26 cellular contexts compared by ENCODE assay signal in the genomic region with DNA sequence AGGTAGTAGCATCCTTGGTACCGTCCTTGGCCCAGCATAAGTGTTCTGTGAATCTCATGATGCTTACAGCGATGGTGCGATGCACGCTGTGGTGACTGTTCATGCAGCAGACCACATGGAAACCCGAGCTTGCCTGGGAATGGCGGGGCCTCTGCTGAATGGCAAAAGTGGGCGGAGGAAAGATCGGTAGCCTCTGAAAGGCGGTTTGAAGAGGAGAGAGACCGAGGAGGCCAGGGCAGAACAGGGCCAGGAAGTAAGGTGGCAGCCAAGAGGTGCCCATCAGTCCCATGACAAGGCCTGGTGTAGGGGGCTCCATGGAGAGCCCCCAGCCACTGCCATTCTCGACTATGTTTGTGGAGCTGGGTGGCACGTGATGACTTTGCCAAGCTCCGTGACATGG. TPM values are rescaled to one million over a fixed set of nuclear protein-coding genes. Genes with fewer than 3 reads are reported as not detected.
DNase-seq lines count a peak whose midpoint lies in the region; ATAC-seq and TF ChIP-seq lines count a peak whose summit lies in the region.
"Had no signal": no experiment of that assay in that cellular context is flagged by ENCODE, and none has a peak within 500 bp of the region (broad histone marks: within the 10 kb centered on the region; RNA-seq: fewer than 3 reads in every experiment).

No MANE protein-coding gene starts in this region.

- H3K4me1 ChIP-seq in thyroid gland: no peaks in the 10 kb centered on the region

- H3K36me3 Mint-ChIP-seq in activated naive CD8-positive, alpha-beta T cell treated with anti-CD3 and anti-CD28 coated beads for 36 hours: no peaks in the 10 kb centered on the region
- no peaks in the 10 kb centered on the region for H3K36me3 Mint-ChIP-seq in activated naive CD8-positive, alpha-beta T cell treated with anti-CD3 and anti-CD28 coated beads, Interleukin-2, amount 50 U/mL, for 24 hours (ENCODE audit: low read depth)
- no peaks in the 10 kb centered on the region for H3K36me3 Mint-ChIP-seq in CD14-positive monocyte
- no peaks in the 10 kb centered on the region for H3K36me3 Mint-ChIP-seq in chondrocyte (ENCODE audit: low read depth)
- H3K36me3 Mint-ChIP-seq: CD4-positive, CD25-positive, alpha-beta regulatory T cell had no signal

- WGBS in thyroid gland, 2 donors: 81% methylated on average over 12 to 13 of the region's 13 CpGs

- DNase-seq in activated naive CD8-positive, alpha-beta T cell treated with anti-CD3 and anti-CD28 coated beads for 36 hours: no peak
- DNase-seq in activated naive CD8-positive, alpha-beta T cell treated with anti-CD3 and anti-CD28 coated beads, Interleukin-2, amount 50 U/mL, for 24 hours: no peak
- DNase-seq in CD14-positive monocyte (ENCODE audit: low spot score): peak; percentile 33
- peak; percentile 77 for DNase-seq in chondrocyte (ENCODE audit: low spot score)
- DNase-seq in posterior vena cava (ENCODE audit: low spot score): peak; percentile 41
- no peak for DNase-seq in NCI-H1930 (lab: John Stamatoyannopoulos, UW)
- DNase-seq in thyroid gland: no peak
- DNase-seq: CD4-positive, CD25-positive, alpha-beta regulatory T cell; DMS153; DND-41; GOT3; KBM-7; MV-4-11; NCI-H1105; NCI-H1436 treated with DMSO at 0.1 percent for 48 hours; NCI-H187 treated with DMSO at 0.1 percent for 48 hours; NCI-H446 treated with DMSO at 0.1 percent for 48 hours; NCI-H526; NCI-H82; RPMI8226; SIG-M5 had no signal

- H3K4me1 Mint-ChIP-seq in activated naive CD8-positive, alpha-beta T cell treated with anti-CD3 and anti-CD28 coated beads for 36 hours: peaks cover 13% of the 10 kb centered on the region
- peaks cover 16% of the 10 kb centered on the region for H3K4me1 Mint-ChIP-seq in activated naive CD8-positive, alpha-beta T cell treated with anti-CD3 and anti-CD28 coated beads, Interleukin-2, amount 50 U/mL, for 24 hours
- peaks cover 8% of the 10 kb centered on the region for H3K4me1 Mint-ChIP-seq in CD14-positive monocyte
- H3K4me1 Mint-ChIP-seq in chondrocyte (ENCODE audit: low read depth): no peaks in the 10 kb centered on the region
- H3K4me1 Mint-ChIP-seq: CD4-positive, CD25-positive, alpha-beta regulatory T cell had no signal

- H3K9me3 Mint-ChIP-seq in activated naive CD8-positive, alpha-beta T cell treated with anti-CD3 and anti-CD28 coated beads for 36 hours: no peaks in the 10 kb centered on the region
- no peaks in the 10 kb centered on the region for H3K9me3 Mint-ChIP-seq in activated naive CD8-positive, alpha-beta T cell treated with anti-CD3 and anti-CD28 coated beads, Interleukin-2, amount 50 U/mL, for 24 hours
- H3K9me3 Mint-ChIP-seq in CD14-positive monocyte: peaks cover 0 to 2% (median 0%) of the 10 kb centered on the region in 7 donors
- H3K9me3 Mint-ChIP-seq in chondrocyte (ENCODE audit: low read depth): no peaks in the 10 kb centered on the region
- H3K9me3 Mint-ChIP-seq: CD4-positive, CD25-positive, alpha-beta regulatory T cell had no signal

- no peak overlapping the region for H3K4me3 ChIP-seq in thyroid gland (replicated peaks in 1 of 3)

- TF ChIP-seq CTCF in CD14-positive monocyte (IDR thresholded peaks at IDR 0.05) (no peak), chondrocyte (IDR thresholded peaks at IDR 0.05) (no peak), thyroid gland (IDR thresholded peaks at IDR 0.05) (no peak)

- no peak overlapping the region for H3K27ac ChIP-seq in thyroid gland

- H3K9me3 ChIP-seq in thyroid gland: no peaks in the 10 kb centered on the region

- H3K27me3 Mint-ChIP-seq in activated naive CD8-positive, alpha-beta T cell treated with anti-CD3 and anti-CD28 coated beads for 36 hours: peaks cover 17% of the 10 kb centered on the region
- H3K27me3 Mint-ChIP-seq in activated naive CD8-positive, alpha-beta T cell treated with anti-CD3 and anti-CD28 coated beads, Interleukin-2, amount 50 U/mL, for 24 hours: peaks cover 18% of the 10 kb centered on the region
- H3K27me3 Mint-ChIP-seq in CD14-positive monocyte (ENCODE audit: low read depth in 3 of 3) (peaks cover 1 to 10% (median 5%) of the 10 kb centered on the region in 3 donors), chondrocyte (ENCODE audit: low read depth) (peaks cover 34% of the 10 kb centered on the region)

- no peaks in the 10 kb centered on the region for H3K36me3 ChIP-seq in thyroid gland

- ATAC-seq in activated naive CD8-positive, alpha-beta T cell treated with anti-CD3 and anti-CD28 coated beads, Interleukin-2, amount 50 U/mL, for 24 hours: no peak
- ATAC-seq: HCT116 had no signal

- intact Hi-C loops in CD14-positive monocyte (cut with micrococcal nuclease) (no loop called here), posterior vena cava (cut with DNase I) (no loop called here), thyroid gland (cut with DNase I) (no loop called here)

- no peaks in the 10 kb centered on the region for H3K27me3 ChIP-seq in thyroid gland

- H3K27ac Mint-ChIP-seq in activated naive CD8-positive, alpha-beta T cell treated with anti-CD3 and anti-CD28 coated beads for 36 hours: peak overlapping the region; percentile 67
- H3K27ac Mint-ChIP-seq in activated naive CD8-positive, alpha-beta T cell treated with anti-CD3 and anti-CD28 coated beads, Interleukin-2, amount 50 U/mL, for 24 hours: no peak overlapping the region
- H3K27ac Mint-ChIP-seq in CD14-positive monocyte: no peak overlapping the region
- no peak overlapping the region for H3K27ac Mint-ChIP-seq in chondrocyte (ENCODE audit: unreplicated experiment)
- H3K27ac Mint-ChIP-seq: CD4-positive, CD25-positive, alpha-beta regulatory T cell had no signal

- TF ChIP-seq POLR2A in thyroid gland (IDR thresholded peaks at IDR 0.05): no peak

- H3K4me3 Mint-ChIP-seq in activated naive CD8-positive, alpha-beta T cell treated with anti-CD3 and anti-CD28 coated beads for 36 hours: no peak overlapping the region
- H3K4me3 Mint-ChIP-seq in activated naive CD8-positive, alpha-beta T cell treated with anti-CD3 and anti-CD28 coated beads, Interleukin-2, amount 50 U/mL, for 24 hours: no peak overlapping the region
- H3K4me3 Mint-ChIP-seq in CD14-positive monocyte: no peak overlapping the region
- H3K4me3 Mint-ChIP-seq in chondrocyte (ENCODE audit: unreplicated experiment): no peak overlapping the region
- H3K4me3 Mint-ChIP-seq: CD4-positive, CD25-positive, alpha-beta regulatory T cell had no signal

RNA-seq across cellular contexts. Expression of gene CNPY1, which starts 33.2 kb away (rescaled TPM):
- total RNA-seq in activated naive CD8-positive, alpha-beta T cell treated with anti-CD3 and anti-CD28 coated beads for 36 hours: not detected
- not detected for polyA plus RNA-seq in CD14-positive monocyte
- total RNA-seq in chondrocyte (not detected in 3 replicates), posterior vena cava (not detected), thyroid gland (not detected)
- total RNA-seq: A172; CD4-positive, CD25-positive, alpha-beta regulatory T cell; LHCN-M2; MCF 10A had no signal
- polyA plus RNA-seq: BJ; CD4-positive, CD25-positive, alpha-beta regulatory T cell had no signal

Comparison
In these comparisons a context has a peak if more than half of its experiments do, and no peak if none do; other contexts are left out.
1. DNase-seq: peak in CD14-positive monocyte (single experiment), chondrocyte (single experiment) and posterior vena cava (single experiment); none in activated naive CD8-positive, alpha-beta T cell treated with anti-CD3 and anti-CD28 coated beads for 36 hours (single experiment), activated naive CD8-positive, alpha-beta T cell treated with anti-CD3 and anti-CD28 coated beads, Interleukin-2, amount 50 U/mL, for 24 hours (single experiment), NCI-H1930 (0 of 2) and thyroid gland (0 of 2).